Comparison of ENCODE assay signal across 8 cellular contexts in the genomic region with DNA sequence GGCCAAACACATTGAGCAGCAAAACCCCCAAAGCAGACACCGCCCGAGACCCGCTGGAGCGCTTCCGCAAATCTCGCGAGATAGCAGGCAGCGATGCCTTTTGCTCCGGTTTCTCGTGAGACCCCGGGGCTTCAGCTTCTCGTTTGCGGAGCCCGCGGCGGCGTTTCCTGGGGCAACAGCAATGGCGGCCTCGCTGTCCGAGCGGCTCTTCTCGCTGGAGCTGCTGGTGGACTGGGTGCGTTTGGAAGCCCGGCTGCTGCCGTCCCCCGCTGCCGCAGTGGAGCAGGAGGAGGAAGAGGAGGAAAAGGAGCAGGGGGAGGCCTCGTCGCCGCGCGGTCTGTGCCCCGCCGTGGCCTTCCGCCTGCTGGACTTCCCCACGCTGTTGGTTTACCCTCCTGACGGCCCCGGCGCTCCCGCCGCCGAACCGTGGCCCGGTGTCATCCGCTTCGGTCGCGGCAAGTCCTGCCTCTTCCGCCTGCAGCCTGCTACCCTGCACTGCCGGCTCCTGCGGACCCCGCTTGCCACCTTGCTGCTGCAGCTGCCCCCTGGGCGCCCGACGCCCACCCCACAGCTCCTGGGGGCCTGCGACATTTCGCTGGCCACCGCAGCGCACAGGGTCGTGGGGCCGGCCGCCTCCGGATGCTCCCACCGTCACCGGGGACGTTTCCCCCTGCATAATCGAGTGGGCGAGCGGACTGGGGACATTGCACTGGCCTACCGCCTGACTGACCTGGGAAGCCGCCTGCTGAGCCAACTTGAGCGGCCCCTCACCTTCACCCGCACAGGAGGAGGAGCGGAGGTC. TPM values are rescaled to one million over a fixed set of nuclear protein-coding genes. Genes with fewer than 3 reads are reported as not detected.
DNase-seq lines count a peak whose midpoint lies in the region; TF ChIP-seq lines count a peak whose summit lies in the region.

A gene with protein sequence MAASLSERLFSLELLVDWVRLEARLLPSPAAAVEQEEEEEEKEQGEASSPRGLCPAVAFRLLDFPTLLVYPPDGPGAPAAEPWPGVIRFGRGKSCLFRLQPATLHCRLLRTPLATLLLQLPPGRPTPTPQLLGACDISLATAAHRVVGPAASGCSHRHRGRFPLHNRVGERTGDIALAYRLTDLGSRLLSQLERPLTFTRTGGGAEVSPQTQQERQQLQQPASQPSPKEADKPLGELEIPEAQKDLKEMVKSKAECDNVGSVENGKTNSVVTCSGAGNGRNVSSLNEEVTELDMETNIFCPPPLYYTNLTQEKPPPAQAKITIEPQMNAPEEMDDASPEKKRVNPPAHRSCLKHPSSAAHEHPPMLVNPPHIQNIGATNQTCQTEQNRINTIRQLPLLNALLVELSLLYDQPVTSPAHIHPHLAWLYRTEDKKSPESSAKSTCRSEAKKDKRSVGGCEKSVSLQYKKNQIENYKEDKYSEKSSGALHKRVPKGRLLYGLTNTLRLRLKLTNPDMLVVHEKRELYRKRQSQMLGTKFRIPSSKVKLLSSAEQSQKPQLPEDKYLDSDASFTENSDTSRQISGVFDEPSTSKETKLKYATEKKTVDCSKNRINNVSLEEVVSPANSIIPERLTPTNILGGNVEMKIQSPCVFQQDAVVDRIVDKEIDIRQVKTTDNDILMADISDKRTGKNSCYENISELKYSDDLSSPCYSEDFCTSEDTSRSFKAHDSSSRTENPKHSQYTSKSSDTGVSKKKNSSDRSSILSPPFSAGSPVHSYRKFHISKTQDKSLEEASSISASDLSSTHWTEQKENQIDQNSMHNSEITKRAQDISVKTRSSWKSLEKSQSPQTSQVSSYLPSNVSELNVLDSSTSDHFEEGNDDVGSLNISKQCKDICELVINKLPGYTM (plus strand): TSS at position 148 of the 802 bp plus-strand sequence. CDS start 34 bp downstream, at position 182.

- in situ Hi-C loops in G401 (cut with HindIII; ENCODE audit: low sequenced_read_pairs), result no loop called here

- DNase-seq in G401 (ENCODE audit: low spot score) (peak; percentile 65), HFF-Myc (ENCODE audit: extremely low read depth, low read depth) (peak; percentile 32), NCI-H2029 (lab: John Stamatoyannopoulos, UW) (peak; percentile 71), islet precursor cell (peak; percentile 85), GF-D8 (lab: John Stamatoyannopoulos, UW) (no peak)
- peak; percentile 75 for DNase-seq in activated CD4-positive, CD25-positive, alpha-beta regulatory T cell treated with anti-CD3 and anti-CD28 coated beads, Interleukin-2, amount 50 U/mL, for 72 hours
- DNase-seq in central memory CD4-positive, alpha-beta T cell, result peak; percentile 63
- DNase-seq in stimulated activated CD4-positive, alpha-beta T cell treated with anti-CD3 and anti-CD28 coated beads, Interleukin-12 subunit alpha, Interleukin-12 subunit beta, amount 100 ng/mL, for 4 hours, result peak; percentile 68

- no peak for TF ChIP-seq CTCF in HFF-Myc (IDR thresholded peaks at IDR 0.05; ENCODE audit: low read depth, low read length, missing control alignments)

- peak within 1 kb of the TSS; percentile 54 for H3K4me3 ChIP-seq in HFF-Myc (replicated peaks; ENCODE audit: low read depth, low read length)

RNA-seq across cellular contexts. Expression of the gene that starts here (rescaled TPM):
- not detected in 2 replicates for total RNA-seq in G401 (2014; rRNA removed; shearing (Covaris generic))

Comparison
In these comparisons a context has a peak if more than half of its experiments do, and no peak if none do; other contexts are left out.
1. Peak in DNase-seq in G401; RNA of the gene not detected or under 1 TPM.